ENCODE assay signal across 27 cellular contexts in genomic region chr13:107993239-107993948, GRCh38.
DNase-seq lines count a peak whose midpoint lies in the region; ATAC-seq and TF ChIP-seq lines count a peak whose summit lies in the region.
"Had no signal": no experiment of that assay in that cellular context is flagged by ENCODE, and none has a peak within 500 bp of the region (broad histone marks: within the 10 kb centered on the region; RNA-seq: fewer than 3 reads in every experiment).

No MANE protein-coding gene starts in this region.

- no peaks in the 10 kb centered on the region for H4K20me1 ChIP-seq in PC-3 (ENCODE audit: low read length)
- H4K20me1 ChIP-seq: BLaER1 treated with 17β-estradiol and CSF1 and Interleukin-3, amounts not matched to agents 10 nM and 100 nM had no signal

- H3K9ac ChIP-seq in PC-3 (ENCODE audit: low read length): no peak overlapping the region
- H3K9ac ChIP-seq: BLaER1 treated with 17β-estradiol and CSF1 and Interleukin-3, amounts not matched to agents 10 nM and 100 nM had no signal

- CTCF ChIA-PET in PC-3 (lab: Charles Lee): no interaction called here

- H3K9me3 ChIP-seq in PC-3 (ENCODE audit: low read length): no peaks in the 10 kb centered on the region
- H3K9me3 ChIP-seq: Peyer's patch, psoas muscle, testis had no signal

- peak; percentile 55 for DNase-seq in PC-3
- DNase-seq in foreskin melanocyte: peak; percentile 10
- DNase-seq in RKO (ENCODE audit: low spot score): no peak
- DNase-seq in NCI-H526 (lab: John Stamatoyannopoulos, UW): no peak
- DNase-seq: ACHN; activated CD4-positive, alpha-beta T cell treated with anti-CD3 and anti-CD28 coated beads, Interleukin-2, amount 10 ng/mL, durations not matched to agents 7 days and 5 days; activated CD8-positive, alpha-beta memory T cell treated with anti-CD3 and anti-CD28 coated beads, Interleukin-2, amount 10 ng/mL, durations not matched to agents 7 days and 5 days; activated naive CD4-positive, alpha-beta T cell treated with anti-CD3 and anti-CD28 coated beads, Interleukin-2, amount 50 U/mL, for 16 hours; Calu3; dorsolateral prefrontal cortex; hippocampal formation; Karpas-422; NCI-H1048; NCI-H187; NCI-H748 treated with DMSO at 0.1 percent for 48 hours; Peyer's patch; psoas muscle; stimulated activated CD4-positive, alpha-beta T cell treated with anti-CD3 and anti-CD28 coated beads, Interleukin-2, amount 100 ng/mL, for 24 hours; testis; WERI-Rb-1 had no signal

- H3K27me3 ChIP-seq in PC-3 (ENCODE audit: low read length): no peaks in the 10 kb centered on the region
- H3K27me3 ChIP-seq: BLaER1 treated with 17β-estradiol and CSF1 and Interleukin-3, amounts not matched to agents 10 nM and 100 nM; dorsolateral prefrontal cortex; Peyer's patch; testis had no signal

- POLR2A ChIA-PET in PC-3 (lab: Charles Lee; ENCODE audit: unreplicated experiment): interaction anchor here (0.6 kb wide), 1 partner anchor 238 kb away, joined by 3 read pairs; no protein-coding TSS in a partner anchor

- peak overlapping the region; percentile 18; the same call in 1 of the 2 replicates for H3K4me2 ChIP-seq in PC-3 (ENCODE audit: low read length)
- H3K4me2 ChIP-seq: BLaER1 treated with 17β-estradiol and CSF1 and Interleukin-3, amounts not matched to agents 10 nM and 100 nM had no signal

- no peaks in the 10 kb centered on the region for H3F3A ChIP-seq in PC-3 (ENCODE audit: low read length, unreplicated experiment)

- H3K4me3 ChIP-seq in PC-3 (ENCODE audit: low read length): no peak overlapping the region
- H3K4me3 ChIP-seq: BLaER1 treated with 17β-estradiol and CSF1 and Interleukin-3, amounts not matched to agents 10 nM and 100 nM; dorsolateral prefrontal cortex; lung; Peyer's patch; psoas muscle; testis had no signal

- no peaks in the 10 kb centered on the region for H3K36me3 ChIP-seq in PC-3 (ENCODE audit: low read depth, low read length)
- H3K36me3 ChIP-seq: BLaER1 treated with 17β-estradiol and CSF1 and Interleukin-3, amounts not matched to agents 10 nM and 100 nM; Peyer's patch; WERI-Rb-1 had no signal

- H3K27ac ChIP-seq in PC-3 (ENCODE audit: low read length): peak overlapping the region; percentile 42
- H3K27ac ChIP-seq: BLaER1 treated with 17β-estradiol and CSF1 and Interleukin-3, amounts not matched to agents 10 nM and 100 nM; dorsolateral prefrontal cortex; Peyer's patch; psoas muscle; testis; WERI-Rb-1 had no signal

- intact Hi-C loops in PC-3 (cut with micrococcal nuclease): no loop called here

- H3K9me2 ChIP-seq in PC-3 (replicated peaks; ENCODE audit: low read length): no peaks in the 10 kb centered on the region

- no peaks in the 10 kb centered on the region for H3K79me2 ChIP-seq in PC-3 (ENCODE audit: low read length)

- no peak overlapping the region; the same call in 1 of the 2 replicates for H2AFZ ChIP-seq in PC-3 (ENCODE audit: low read length)

- no TSS peak for BruUV-seq in PC-3 (replicated peaks; lab: Mats Ljungman, UMichigan)

- no peak for TF ChIP-seq CTCF in PC-3 (conservative IDR thresholded peaks at IDR 0.05; ENCODE audit: low read depth, low read length)

- peaks cover 21% of the 10 kb centered on the region for H3K4me1 ChIP-seq in PC-3 (ENCODE audit: insufficient read depth, low read length)
- H3K4me1 ChIP-seq: Peyer's patch, psoas muscle, testis had no signal

- ATAC-seq in GM18870 (IDR thresholded peaks at IDR 0.05; ENCODE audit: unreplicated experiment): peak; percentile 77
- peak; percentile 89 for ATAC-seq in HG02938 (IDR thresholded peaks at IDR 0.05; ENCODE audit: unreplicated experiment)
- ATAC-seq in PC-3: peak; percentile 90
- no peak for ATAC-seq in GM19455 (IDR thresholded peaks at IDR 0.05; ENCODE audit: unreplicated experiment)
- no peak for ATAC-seq in GM18867 (IDR thresholded peaks at IDR 0.05; ENCODE audit: unreplicated experiment)
- ATAC-seq: activated CD8-positive, alpha-beta memory T cell treated with anti-CD3 and anti-CD28 coated beads, Interleukin-2, amount 10 ng/mL, durations not matched to agents 7 days and 5 days; psoas muscle; stimulated activated memory B cell treated with anti-CD40 and anti-IgM and Interleukin-4, amounts not matched to agents 10 μg/mL and 1 μg/mL and 100 μg/mL, for 72 hours had no signal

Comparison
In these comparisons a context has a peak if more than half of its experiments do, and no peak if none do; other contexts are left out.
1. ATAC-seq: peak in GM18870 (single experiment), HG02938 (single experiment) and PC-3 (single experiment); none in GM19455 (single experiment) and GM18867 (single experiment).
2. DNase-seq: peak in PC-3 (single experiment) and foreskin melanocyte (single experiment); none in RKO (single experiment) and NCI-H526 (0 of 2).